Comparison of ENCODE assay signal across 8 cellular contexts in the genomic region with DNA sequence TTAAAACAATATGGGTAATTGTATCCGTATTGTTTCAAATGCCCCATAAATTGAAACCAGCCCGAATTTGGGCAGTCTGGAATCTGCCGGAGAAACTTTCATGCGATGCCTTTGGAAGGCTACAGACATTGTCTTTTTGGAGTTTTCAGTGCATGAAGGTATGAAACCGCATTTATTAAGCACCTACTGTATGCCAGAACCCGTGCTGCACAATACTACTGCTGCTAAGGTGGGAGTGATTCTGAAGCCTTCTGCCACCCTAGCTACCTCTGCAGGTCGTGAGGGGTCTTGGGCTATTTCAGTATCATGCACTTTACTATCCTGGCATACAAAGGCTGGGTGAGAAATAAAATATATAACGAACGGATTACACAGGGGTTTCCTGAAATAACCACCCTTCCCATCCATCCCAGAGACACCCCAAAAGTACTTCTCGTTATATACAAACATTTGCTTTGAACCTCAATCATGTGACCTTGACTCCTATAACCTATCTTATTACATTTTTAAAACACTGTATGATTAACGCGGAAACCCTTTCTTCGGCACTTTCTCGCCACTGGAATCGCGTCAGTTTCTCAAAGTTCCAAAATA. TPM values are rescaled to one million over a fixed set of nuclear protein-coding genes. Genes with fewer than 3 reads are reported as not detected.
DNase-seq lines count a peak whose midpoint lies in the region; ATAC-seq and TF ChIP-seq lines count a peak whose summit lies in the region.

No MANE protein-coding gene starts in this region.

- H3K4me3 ChIP-seq in Panc1 (ENCODE audit: low read depth in 2 of 2, low read length in 2 of 2) = peak overlapping the region; percentile 68 to 72
- peak overlapping the region; percentile 60 to 98 (median 95) for H3K4me3 ChIP-seq in esophagus squamous epithelium

- H3K9ac ChIP-seq in ES-I3 (ENCODE audit: low read depth, low read length) = peak overlapping the region; percentile 91; the same call in 1 of the 2 replicates

- DNase-seq in Panc1 (ENCODE audit: low read depth, low spot score) (no peak), esophagus squamous epithelium (lab: John Stamatoyannopoulos, UW) (no peak), pons (ENCODE audit: low spot score) (peak; percentile 36), DMS79 treated with DMSO at 0.1 percent for 48 hours (lab: John Stamatoyannopoulos, UW) (no peak), islet precursor cell (no peak)

- no peaks in the 10 kb centered on the region for H3K36me3 ChIP-seq in ES-I3 (ENCODE audit: insufficient read depth, low read length)
- H3K36me3 ChIP-seq in Panc1 (ENCODE audit: control insufficient read depth, insufficient read depth, low read length) = peaks cover 5% of the 10 kb centered on the region; the same call in 1 of the 2 replicates
- H3K36me3 ChIP-seq in esophagus squamous epithelium = peaks cover 0 to 3% (median 0%) of the 10 kb centered on the region in 3 donors

- H3K9me3 ChIP-seq in ES-I3 (ENCODE audit: control insufficient read depth, insufficient read depth, low read length) (no peaks in the 10 kb centered on the region), Panc1 (ENCODE audit: control insufficient read depth, insufficient read depth, low read depth, low read length) (peaks cover 10% of the 10 kb centered on the region; the same call in 1 of the 2 replicates), esophagus squamous epithelium (no peaks in the 10 kb centered on the region)

- 26 to 31% methylated on average over 16 of the region's 16 CpGs for WGBS in esophagus squamous epithelium, 2 donors

- no peak for ATAC-seq in Panc1
- no peak for ATAC-seq in GM18519 (IDR thresholded peaks at IDR 0.05; ENCODE audit: low FRiP score, unreplicated experiment)
- no peak for ATAC-seq in HG03045 (IDR thresholded peaks at IDR 0.05; ENCODE audit: unreplicated experiment)

- POLR2A ChIA-PET in Panc1 (lab: Charles Lee) = no interaction called here

- TF ChIP-seq POLR2A in esophagus squamous epithelium (IDR thresholded peaks at IDR 0.05) = no peak

- BruUV-seq in Panc1 (replicated peaks; lab: Mats Ljungman, UMichigan) = no TSS peak

- H3K27ac ChIP-seq in Panc1 (ENCODE audit: low read length) (peak overlapping the region; percentile 13; the same call in 1 of the 2 replicates), esophagus squamous epithelium (peak overlapping the region; percentile 88 to 98 (median 92))

- CTCF ChIA-PET in Panc1 (lab: Charles Lee) = interaction anchor here (2.5 kb wide), 1 partner anchor 12 kb away, joined by 8 read pairs; no protein-coding TSS in a partner anchor

- H3K27me3 ChIP-seq in Panc1 (ENCODE audit: control insufficient read depth, insufficient read depth, low read length) (peaks cover 4% of the 10 kb centered on the region; the same call in 1 of the 2 replicates), esophagus squamous epithelium (no peaks in the 10 kb centered on the region)

- intact Hi-C loops in Panc1 (cut with micrococcal nuclease; ENCODE audit: unreplicated experiment) = no loop called here
- intact Hi-C loops in esophagus squamous epithelium (cut with DNase I) = no loop called here

- TF ChIP-seq CTCF in Panc1 (IDR thresholded peaks at IDR 0.05) (no peak; the same call in 1 of the 2 replicates), esophagus squamous epithelium (IDR thresholded peaks at IDR 0.05) (no peak)

- in situ Hi-C loops in Panc1 (cut with HindIII; ENCODE audit: low pct_unique_long_range_greater_than_20kb, low sequenced_read_pairs) = no loop called here

- H3K4me1 ChIP-seq in ES-I3 (ENCODE audit: insufficient read depth, low read length) (peaks cover 23% of the 10 kb centered on the region), Panc1 (ENCODE audit: control insufficient read depth, insufficient read depth, low read length) (peaks cover 11% of the 10 kb centered on the region; the same call in 1 of the 2 replicates), esophagus squamous epithelium (peaks cover 7 to 37% (median 10%) of the 10 kb centered on the region in 3 donors)

RNA-seq across cellular contexts. Expression of gene MSI2, which starts 1.0 kb away (rescaled TPM):
- total RNA-seq in Panc1 (2021; ENCODE audit: unreplicated experiment) (38.5 TPM), esophagus squamous epithelium (10 to 100 TPM; 15.9 to 22.9 (median 17.0) TPM)
- 25.3 TPM for polyA plus RNA-seq in Panc1 (2012; ENCODE audit: insufficient read length)
